18 cellular contexts compared by ENCODE assay signal in the genomic region with DNA sequence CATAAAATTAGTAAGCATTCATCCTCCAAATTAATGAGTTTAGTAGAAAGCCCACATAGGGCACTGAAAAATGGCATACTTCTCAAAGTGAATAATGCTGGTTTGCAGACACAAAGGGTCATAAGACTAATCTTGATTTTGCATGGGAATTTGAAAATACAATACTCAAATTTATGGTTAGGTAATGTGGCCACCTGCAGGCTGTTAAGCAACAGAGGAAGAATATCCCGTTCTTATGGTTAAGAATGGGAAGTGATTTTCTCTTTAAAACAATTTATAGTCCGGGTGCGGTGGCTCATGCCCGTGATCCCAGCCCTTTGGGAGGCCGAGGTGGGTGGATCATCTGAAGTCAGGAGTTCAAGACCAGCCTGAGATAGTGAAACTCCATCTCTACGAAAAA. TPM values are rescaled to one million over a fixed set of nuclear protein-coding genes. Genes with fewer than 3 reads are reported as not detected.
DNase-seq lines count a peak whose midpoint lies in the region; ATAC-seq, FAIRE-seq and TF ChIP-seq lines count a peak whose summit lies in the region.
"Had no signal": no experiment of that assay in that cellular context is flagged by ENCODE, and none has a peak within 500 bp of the region (broad histone marks: within the 10 kb centered on the region; RNA-seq: fewer than 3 reads in every experiment).

No MANE protein-coding gene starts in this region.

- no peak overlapping the region for H2BK120ac ChIP-seq in H9 (ENCODE audit: low read depth, low read length, poor library complexity, severe bottlenecking)

- H4K91ac ChIP-seq in H9 (ENCODE audit: insufficient read length, low read depth, low read length), result no peak overlapping the region

- no peaks in the 10 kb centered on the region for H3K27me3 Mint-ChIP-seq in H9 (ENCODE audit: low read depth)
- H3K27me3 Mint-ChIP-seq: activated CD4-positive, alpha-beta memory T cell treated with anti-CD3 and anti-CD28 coated beads, Interleukin-2, amount 10 ng/mL, durations not matched to agents 7 days and 5 days; natural killer cell treated with Interleukin-12 subunit alpha and Interleukin-12 subunit beta and Interleukin-15 and Interleukin-18, amount 100 ng/mL, for 72 hours had no signal

- H3K4me1 ChIP-seq in A673 (ENCODE audit: insufficient read depth, low read length, poor library complexity, severe bottlenecking) (no peaks in the 10 kb centered on the region), H9 (ENCODE audit: insufficient read depth, low read length) (no peaks in the 10 kb centered on the region; the same call in 1 of the 2 replicates)

- TF ChIP-seq CTCF in A673 (conservative IDR thresholded peaks at IDR 0.05; ENCODE audit: low read depth, low read length) (0 out of 2 replicates have a peak, but pooled peaks have one; percentile 19), H9 (conservative IDR thresholded peaks at IDR 0.05) (peak; percentile 30; the same call in 2 of the 3 replicates), fibroblast of pulmonary artery (IDR thresholded peaks at IDR 0.05; ENCODE audit: low read length, missing control alignments) (no peak)

- no peaks in the 10 kb centered on the region for H3K36me3 Mint-ChIP-seq in H9 (ENCODE audit: insufficient read depth in 1 of 3, low read depth in 3 of 3)
- H3K36me3 Mint-ChIP-seq: brain; CD14-positive monocyte; natural killer cell treated with Interleukin-12 subunit alpha and Interleukin-12 subunit beta and Interleukin-15 and Interleukin-18, amount 100 ng/mL, for 72 hours had no signal

- intact Hi-C loops in A673 (cut with micrococcal nuclease; ENCODE audit: unreplicated experiment), result loop anchor here (10.0 kb wide), 2 partner anchors 395 to 615 kb away; partner anchors contain the start of gene C7

- H3K4me2 ChIP-seq in H9 (ENCODE audit: insufficient read depth, insufficient read length, low read length), result no peak overlapping the region

- no peak overlapping the region for H3K23ac ChIP-seq in H9 (ENCODE audit: insufficient read length, low read depth, low read length)

- no peak overlapping the region for H3K4ac ChIP-seq in H9 (ENCODE audit: low read depth, low read length)

- no peak overlapping the region for H2BK15ac ChIP-seq in H9 (ENCODE audit: low read depth, low read length)

- H3K36me3 ChIP-seq in A673 (ENCODE audit: insufficient read depth, low read length, poor library complexity, severe bottlenecking), result no peaks in the 10 kb centered on the region

- no peaks in the 10 kb centered on the region for H3K79me2 ChIP-seq in H9 (ENCODE audit: insufficient read depth, low read length)

- no peaks in the 10 kb centered on the region for H3K79me1 ChIP-seq in H9 (ENCODE audit: insufficient read depth, low read depth, low read length, poor library complexity, severe bottlenecking)

- no peak overlapping the region for H4K8ac ChIP-seq in H9 (replicated peaks; ENCODE audit: insufficient read length, low read depth, low read length)

- DNase-seq in A673 (ENCODE audit: low spot score), result no peak
- no peak for DNase-seq in H9
- DNase-seq in SK-MEL-5 (ENCODE audit: low read depth, low spot score), result peak; percentile 37
- peak; percentile 33 for DNase-seq in fibroblast of pulmonary artery (ENCODE audit: low read depth)
- DNase-seq in GM19239 (ENCODE audit: insufficient read length, low spot score), result no peak
- DNase-seq in GM12891 (ENCODE audit: insufficient read length, low spot score), result no peak
- DNase-seq in activated T-cell treated with anti-CD3 and anti-CD28 coated beads for 4 hours, result no peak
- DNase-seq: activated CD4-positive, alpha-beta memory T cell treated with anti-CD3 and anti-CD28 coated beads, Interleukin-2, amount 10 ng/mL, durations not matched to agents 7 days and 5 days; effector memory CD4-positive, alpha-beta T cell; EL; RPMI8226; stimulated activated naive CD8-positive, alpha-beta T cell treated with anti-CD3 and anti-CD28 coated beads, Interleukin-15, Interleukin-2, amounts not matched to agents 100 U/mL and 50 U/mL, for 24 hours had no signal

- no peak overlapping the region for H2BK20ac ChIP-seq in H9 (ENCODE audit: low read depth, low read length, poor library complexity, severe bottlenecking)

- no CpG with 5 or more reads among the region's 6 CpGs for WGBS in H9 (ENCODE audit: extremely low coverage, insufficient read length, low lambda C conversion rate)

- CTCF ChIA-PET in A673 (lab: Charles Lee), result no interaction called here

- H3K27ac Mint-ChIP-seq in H9, result no peak overlapping the region
- H3K27ac Mint-ChIP-seq: activated CD4-positive, alpha-beta memory T cell treated with anti-CD3 and anti-CD28 coated beads, Interleukin-2, amount 10 ng/mL, durations not matched to agents 7 days and 5 days; activated T-helper 2 cell treated with anti-CD3 and anti-CD28 coated beads, Interferon-gamma antibody, Interleukin-2, Interleukin-4, amounts not matched to agents 10 μg/mL and 5 μg/mL and 100 μg/mL, durations not matched to agents 14 hours and 24 hours and 36 hours; brain; CD14-positive monocyte; natural killer cell treated with Interleukin-12 subunit alpha and Interleukin-12 subunit beta and Interleukin-15 and Interleukin-18, amount 100 ng/mL, for 72 hours had no signal

- no peak overlapping the region for H3K9ac ChIP-seq in H9 (ENCODE audit: extremely low read depth, insufficient read length, low read length)

- no peaks in the 10 kb centered on the region for H4K20me1 ChIP-seq in H9 (ENCODE audit: control insufficient read depth, insufficient read depth, insufficient read length)

- H3K9me3 ChIP-seq in A673 (ENCODE audit: low read depth, low read length, poor library complexity, severe bottlenecking) (no peaks in the 10 kb centered on the region), H9 (ENCODE audit: control insufficient read depth, low read depth, low read length) (no peaks in the 10 kb centered on the region)

- H3K27ac ChIP-seq in A673 (ENCODE audit: low read depth, low read length, poor library complexity, severe bottlenecking) (no peak overlapping the region), H9 (ENCODE audit: insufficient read length, low read depth, low read length) (no peak overlapping the region)

- no peak for ATAC-seq in GM21515 (IDR thresholded peaks at IDR 0.05; ENCODE audit: unreplicated experiment)
- ATAC-seq: natural killer cell treated with Interleukin-12 subunit alpha and Interleukin-12 subunit beta and Interleukin-15 and Interleukin-18, amount 100 ng/mL, for 72 hours; sciatic nerve; stimulated activated naive CD8-positive, alpha-beta T cell treated with anti-CD3 and anti-CD28 coated beads, Interleukin-15, Interleukin-2, amounts not matched to agents 100 U/mL and 50 U/mL, for 24 hours had no signal

- no peak overlapping the region for H3K14ac ChIP-seq in H9 (ENCODE audit: insufficient read depth, low read length)

- FAIRE-seq in GM19239 (lab: Jason Lieb, UNC) (no peak), GM12891 (lab: Jason Lieb, UNC) (no peak)

- H2BK12ac ChIP-seq in H9 (ENCODE audit: insufficient read length, low read depth, low read length), result no peak overlapping the region

- in situ Hi-C loops in SK-MEL-5 (cut with HindIII; ENCODE audit: low pct_unique_long_range_greater_than_20kb, low sequenced_read_pairs), result no loop called here

- no peaks in the 10 kb centered on the region for H3K9me3 Mint-ChIP-seq in H9
- H3K9me3 Mint-ChIP-seq: activated CD4-positive, alpha-beta memory T cell treated with anti-CD3 and anti-CD28 coated beads, Interleukin-2, amount 10 ng/mL, durations not matched to agents 7 days and 5 days; activated T-helper 2 cell treated with anti-CD3 and anti-CD28 coated beads, Interferon-gamma antibody, Interleukin-2, Interleukin-4, amounts not matched to agents 10 μg/mL and 5 μg/mL and 100 μg/mL, durations not matched to agents 14 hours and 24 hours and 36 hours; brain; CD14-positive monocyte had no signal

- TF ChIP-seq POLR2A in GM12891 (IDR thresholded peaks at IDR 0.05; ENCODE audit: low read depth, low read length), result no peak

- no peak overlapping the region for H2AFZ ChIP-seq in H9 (ENCODE audit: low read length)

- POLR2A ChIA-PET in A673 (lab: Charles Lee; ENCODE audit: low non-redundant PET), result no interaction called here

- no peaks in the 10 kb centered on the region for H3K27me3 ChIP-seq in A673 (replicated peaks; ENCODE audit: insufficient read depth, low read depth, low read length, poor library complexity)
- no peaks in the 10 kb centered on the region for H3K27me3 ChIP-seq in H9 (ENCODE audit: insufficient read depth, low read length)

- peaks cover 10 to 11% of the 10 kb centered on the region in 2 experiments for H3K4me1 Mint-ChIP-seq in H9
- H3K4me1 Mint-ChIP-seq: activated CD4-positive, alpha-beta memory T cell treated with anti-CD3 and anti-CD28 coated beads, Interleukin-2, amount 10 ng/mL, durations not matched to agents 7 days and 5 days; brain; CD14-positive monocyte had no signal

- H3K56ac ChIP-seq in H9 (ENCODE audit: insufficient read length, low read depth, low read length), result no peak overlapping the region

- no peak overlapping the region for H2AK5ac ChIP-seq in H9 (ENCODE audit: insufficient read length, low read length)

- no peak overlapping the region for H2BK5ac ChIP-seq in H9 (ENCODE audit: insufficient read length, low read length)

- BruUV-seq in A673 (replicated peaks; lab: Mats Ljungman, UMichigan), result no TSS peak

- no peak overlapping the region for H4K5ac ChIP-seq in H9 (ENCODE audit: insufficient read length, low read depth, low read length)

- H3K4me3 Mint-ChIP-seq in H9, result no peak overlapping the region
- H3K4me3 Mint-ChIP-seq: activated CD4-positive, alpha-beta memory T cell treated with anti-CD3 and anti-CD28 coated beads, Interleukin-2, amount 10 ng/mL, durations not matched to agents 7 days and 5 days; brain; CD14-positive monocyte; natural killer cell treated with Interleukin-12 subunit alpha and Interleukin-12 subunit beta and Interleukin-15 and Interleukin-18, amount 100 ng/mL, for 72 hours had no signal

- H3K18ac ChIP-seq in H9 (ENCODE audit: insufficient read length, low read depth, low read length), result no peak overlapping the region

- no peak overlapping the region for H3T11ph ChIP-seq in H9 (ENCODE audit: low read length)

- no peak overlapping the region for H3K4me3 ChIP-seq in A673 (ENCODE audit: low read depth, low read length, poor library complexity, severe bottlenecking)
- H3K4me3 ChIP-seq in fibroblast of pulmonary artery (replicated peaks; ENCODE audit: low read depth, low read length), result no peak overlapping the region

- H3K23me2 ChIP-seq in H9 (ENCODE audit: insufficient read length, low read depth, low read length, poor library complexity, severe bottlenecking), result no peaks in the 10 kb centered on the region

TF ChIP-seq in GM12891, 5 proteins besides CTCF, POLR2A, EP300 and RAD21 (continues in another document):
- TF ChIP-seq PAX5 (IDR thresholded peaks at IDR 0.05; ENCODE audit: insufficient read depth, low read length, severe bottlenecking) (no peak), POU2F2 (IDR thresholded peaks at IDR 0.05; ENCODE audit: low read depth, low read length) (no peak), SPI1 (IDR thresholded peaks at IDR 0.05; ENCODE audit: low read depth, low read length) (no peak), TAF1 (IDR thresholded peaks at IDR 0.05; ENCODE audit: low read depth, low read length) (no peak)

RNA-seq across cellular contexts. Expression of gene PLCXD3, which starts 9.4 kb away (rescaled TPM):
- total RNA-seq in A673 (2021) (1.3 and 1.7 TPM in 2 replicates), H9 (2021) (not detected in 2 replicates)
- total RNA-seq in SK-MEL-5 (2014; rRNA removed; shearing (Covaris generic)), result 0.05 and 0.16 TPM in 2 replicates
- polyA plus RNA-seq in SK-MEL-5 (2015; cell fraction: cytosol; rRNA removed), result 0.01 and 0.28 TPM in 2 replicates
- polyA plus RNA-seq in SK-MEL-5 (2015; cell fraction: nucleus; rRNA removed), result 0.09 and 0.30 TPM in 2 replicates
- polyA plus RNA-seq in GM12891 (2012; ENCODE audit: low read depth, missing spikeins), result not detected
- total RNA-seq: activated CD4-positive, alpha-beta memory T cell treated with anti-CD3 and anti-CD28 coated beads, Interleukin-2, amount 10 ng/mL, durations not matched to agents 7 days and 5 days; activated T-helper 2 cell treated with anti-CD3 and anti-CD28 coated beads, Interferon-gamma antibody, Interleukin-2, Interleukin-4, amounts not matched to agents 10 μg/mL and 5 μg/mL and 100 μg/mL, durations not matched to agents 14 hours and 24 hours and 36 hours; natural killer cell treated with Interleukin-12 subunit alpha and Interleukin-12 subunit beta and Interleukin-15 and Interleukin-18, amount 100 ng/mL, for 72 hours had no signal
- polyA plus RNA-seq: CD14-positive monocyte had no signal

Comparison
In these comparisons a context has a peak if more than half of its experiments do, and no peak if none do; other contexts are left out.
1. DNase-seq: peak in SK-MEL-5 (single experiment) and fibroblast of pulmonary artery (single experiment); none in A673 (single experiment), H9 (single experiment), GM19239 (single experiment), GM12891 (single experiment) and activated T-cell treated with anti-CD3 and anti-CD28 coated beads for 4 hours (single experiment).